1 cellular context compared by ENCODE assay signal in genomic region chr2:223669453-223670225, GRCh38.
TF ChIP-seq lines count a peak whose summit lies in the region.

No MANE protein-coding gene starts in this region.

TF ChIP-seq in SK-N-SH, 30 proteins besides CTCF, POLR2A, EP300 and RAD21:
- TF ChIP-seq REST (IDR thresholded peaks at IDR 0.05; ENCODE audit: low read depth, low read length) (no peak), SMC3 (IDR thresholded peaks at IDR 0.05; ENCODE audit: low read depth, low read length) (no peak), SIN3A (IDR thresholded peaks at IDR 0.05; ENCODE audit: borderline replicate concordance, low read depth, low read length) (no peak), FOXM1 (IDR thresholded peaks at IDR 0.05; ENCODE audit: low read depth) (no peak), RXRA (IDR thresholded peaks at IDR 0.05; ENCODE audit: borderline replicate concordance, low read depth) (peak; percentile 52; the same call in 1 of the 2 replicates)
